14 cellular contexts compared by ENCODE assay signal in the genomic region with DNA sequence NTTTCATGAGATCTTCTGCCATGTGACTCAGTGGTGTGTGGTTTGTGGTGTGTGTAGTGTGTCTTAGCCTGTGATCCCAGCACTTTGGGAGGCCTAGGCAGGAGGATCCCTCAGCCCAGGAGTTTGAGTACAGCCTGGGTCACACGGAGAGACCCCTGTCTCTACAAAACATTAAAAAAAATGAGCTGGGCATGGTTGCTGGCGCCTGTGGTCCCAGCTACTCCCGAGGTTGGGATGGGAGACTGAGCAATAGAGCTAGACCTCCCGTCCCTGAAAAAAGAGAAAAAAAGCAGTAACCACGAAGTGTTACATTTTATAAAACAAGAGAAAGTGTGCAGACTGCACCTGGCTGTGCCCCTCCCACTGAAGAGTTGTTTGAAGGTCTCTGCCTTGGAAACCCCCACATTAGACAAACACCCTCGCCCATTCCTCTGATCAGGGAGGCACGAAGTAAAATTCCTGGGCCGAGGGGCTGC. TPM values are rescaled to one million over a fixed set of nuclear protein-coding genes. Genes with fewer than 3 reads are reported as not detected.
DNase-seq lines count a peak whose midpoint lies in the region; ATAC-seq and TF ChIP-seq lines count a peak whose summit lies in the region.
"Had no signal": no experiment of that assay in that cellular context is flagged by ENCODE, and none has a peak within 500 bp of the region (broad histone marks: within the 10 kb centered on the region; RNA-seq: fewer than 3 reads in every experiment).

No MANE protein-coding gene starts in this region.

- CTCF ChIA-PET in RWPE1 (lab: Yijun Ruan, JAX), result interaction anchor here (0.6 to 1.2 kb wide), 2 partner anchors 9 to 615 kb away, joined by 3 read pairs; no protein-coding TSS in a partner anchor

- POLR2A ChIA-PET in RWPE1 (lab: Yijun Ruan, JAX; ENCODE audit: low non-redundant PET), result interaction anchor here (0.6 kb wide), 1 partner anchor 176 kb away, joined by 3 read pairs; no protein-coding TSS in a partner anchor

- H3K27me3 ChIP-seq in gastrocnemius medialis, result no peaks in the 10 kb centered on the region
- H3K27me3 ChIP-seq: ascending aorta had no signal

- no peaks in the 10 kb centered on the region for H3K36me3 ChIP-seq in gastrocnemius medialis
- H3K36me3 ChIP-seq: ascending aorta had no signal

- H3K4me1 ChIP-seq in gastrocnemius medialis, result peaks cover 24 to 25% of the 10 kb centered on the region in 2 donors

- no peaks in the 10 kb centered on the region for H3K4me1 Mint-ChIP-seq in chondrocyte (ENCODE audit: low read depth)
- peaks cover 16 to 20% of the 10 kb centered on the region in 2 donors for H3K4me1 Mint-ChIP-seq in stimulated activated naive B cell treated with anti-CD40 and anti-IgM and Interleukin-4, amounts not matched to agents 10 μg/mL and 1 μg/mL and 100 μg/mL, for 72 hours

- H3K27me3 Mint-ChIP-seq in chondrocyte (ENCODE audit: low read depth), result peaks cover 6% of the 10 kb centered on the region
- peaks cover 6 to 13% of the 10 kb centered on the region in 2 donors for H3K27me3 Mint-ChIP-seq in stimulated activated naive B cell treated with anti-CD40 and anti-IgM and Interleukin-4, amounts not matched to agents 10 μg/mL and 1 μg/mL and 100 μg/mL, for 72 hours

- no peaks in the 10 kb centered on the region for H3K36me3 Mint-ChIP-seq in chondrocyte (ENCODE audit: low read depth)
- no peaks in the 10 kb centered on the region for H3K36me3 Mint-ChIP-seq in stimulated activated naive B cell treated with anti-CD40 and anti-IgM and Interleukin-4, amounts not matched to agents 10 μg/mL and 1 μg/mL and 100 μg/mL, for 72 hours

- H3K27ac Mint-ChIP-seq in chondrocyte (ENCODE audit: unreplicated experiment), result no peak overlapping the region
- peak overlapping the region; percentile 9 for H3K27ac Mint-ChIP-seq in stimulated activated naive B cell treated with anti-CD40 and anti-IgM and Interleukin-4, amounts not matched to agents 10 μg/mL and 1 μg/mL and 100 μg/mL, for 72 hours

- no peaks in the 10 kb centered on the region for H3K9me3 ChIP-seq in gastrocnemius medialis
- H3K9me3 ChIP-seq: ascending aorta had no signal

- DNase-seq in activated effector memory CD4-positive, alpha-beta T cell treated with anti-CD3 and anti-CD28 coated beads, Interleukin-2, amount 50 U/mL, for 16 hours, result peak; percentile 62
- DNase-seq in activated effector memory CD4-positive, alpha-beta T cell treated with Interleukin-2 at 50 U/mL for 16 hours, result no peak
- DNase-seq in RWPE1 (ENCODE audit: low spot score) (no peak), chondrocyte (ENCODE audit: low spot score) (peak; percentile 19), CD1c-positive myeloid dendritic cell (ENCODE audit: extremely low spot score) (no peak), gastrocnemius medialis (no peak)
- DNase-seq in stimulated activated naive B cell treated with anti-CD40 and anti-IgM and Interleukin-4, amounts not matched to agents 10 μg/mL and 1 μg/mL and 100 μg/mL, for 72 hours, result no peak
- DNase-seq: erythroblast, NCI-H524 had no signal

- H3K27ac ChIP-seq in RWPE1, result peak overlapping the region; percentile 53
- no peak overlapping the region for H3K27ac ChIP-seq in gastrocnemius medialis
- H3K27ac ChIP-seq: ascending aorta, C4-2B had no signal

- ATAC-seq in stimulated activated naive B cell treated with anti-CD40 and anti-IgM and Interleukin-4, amounts not matched to agents 10 μg/mL and 1 μg/mL and 100 μg/mL, for 72 hours (replicated peaks), result peak; percentile 60 to 62
- ATAC-seq in gastrocnemius medialis (no peak), HG03108 (IDR thresholded peaks at IDR 0.05; ENCODE audit: unreplicated experiment) (no peak)

- in situ Hi-C loops in gastrocnemius medialis (cut with MboI; ENCODE audit: low sequenced_read_pairs in 4 of 4), result loop anchor here in 1 of 4 donors (25.0 kb wide), 1 partner anchor 127 kb away; no protein-coding TSS in a partner anchor

- intact Hi-C loops in gastrocnemius medialis (cut with DNase I; ENCODE audit: low total_unique reads), result no loop called here

- H3K4me3 ChIP-seq in gastrocnemius medialis, result no peak overlapping the region
- H3K4me3 ChIP-seq: ascending aorta had no signal

- TF ChIP-seq CTCF in RWPE1 (conservative IDR thresholded peaks at IDR 0.05; ENCODE audit: low read depth) (no peak), chondrocyte (IDR thresholded peaks at IDR 0.05) (no peak), gastrocnemius medialis (IDR thresholded peaks at IDR 0.05 in 4 of 5, conservative IDR thresholded peaks at IDR 0.05 in 1 of 5) (no peak)

- no peaks in the 10 kb centered on the region for H3K9me3 Mint-ChIP-seq in chondrocyte (ENCODE audit: low read depth)
- no peaks in the 10 kb centered on the region for H3K9me3 Mint-ChIP-seq in stimulated activated naive B cell treated with anti-CD40 and anti-IgM and Interleukin-4, amounts not matched to agents 10 μg/mL and 1 μg/mL and 100 μg/mL, for 72 hours

- H3K4me3 Mint-ChIP-seq in chondrocyte (ENCODE audit: unreplicated experiment), result no peak overlapping the region
- no peak overlapping the region for H3K4me3 Mint-ChIP-seq in stimulated activated naive B cell treated with anti-CD40 and anti-IgM and Interleukin-4, amounts not matched to agents 10 μg/mL and 1 μg/mL and 100 μg/mL, for 72 hours

- no peak for TF ChIP-seq POLR2A in gastrocnemius medialis (IDR thresholded peaks at IDR 0.05)

RNA-seq across cellular contexts. Expression of a gene that starts 21.2 kb away (rescaled TPM):
- 27.7 to 40.8 TPM (median 32.9 TPM) in 3 replicates for total RNA-seq in chondrocyte
- not detected for total RNA-seq in gastrocnemius medialis
- total RNA-seq: ascending aorta, LHCN-M2, osteoblast had no signal

RNA-seq across cellular contexts. Expression of a gene that starts 49.7 kb away (rescaled TPM):
- 22.2 to 24.2 TPM (median 23.9 TPM) in 3 replicates for total RNA-seq in chondrocyte
- total RNA-seq in gastrocnemius medialis, result 10 to 100 TPM; 19.8 to 39.3 (median 31.9) TPM

Comparison
In these comparisons a context has a peak if more than half of its experiments do, and no peak if none do; other contexts are left out.
1. DNase-seq: peak in activated effector memory CD4-positive, alpha-beta T cell treated with anti-CD3 and anti-CD28 coated beads, Interleukin-2, amount 50 U/mL, for 16 hours (single experiment) and chondrocyte (single experiment); none in activated effector memory CD4-positive, alpha-beta T cell treated with Interleukin-2 at 50 U/mL for 16 hours (single experiment), RWPE1 (single experiment), stimulated activated naive B cell treated with anti-CD40 and anti-IgM and Interleukin-4, amounts not matched to agents 10 μg/mL and 1 μg/mL and 100 μg/mL, for 72 hours (single experiment), CD1c-positive myeloid dendritic cell (single experiment) and gastrocnemius medialis (0 of 2).
2. ATAC-seq: peak in stimulated activated naive B cell treated with anti-CD40 and anti-IgM and Interleukin-4, amounts not matched to agents 10 μg/mL and 1 μg/mL and 100 μg/mL, for 72 hours (2 of 2); none in gastrocnemius medialis (0 of 2) and HG03108 (single experiment).
3. RNA of a gene that starts 21.2 kb away (total RNA-seq): 27.7 to 40.8 TPM in chondrocyte; not detected in gastrocnemius medialis; every median in the first group is over 10 times any median in the second.